Comparison of ENCODE assay signal across 20 cellular contexts in the genomic region with DNA sequence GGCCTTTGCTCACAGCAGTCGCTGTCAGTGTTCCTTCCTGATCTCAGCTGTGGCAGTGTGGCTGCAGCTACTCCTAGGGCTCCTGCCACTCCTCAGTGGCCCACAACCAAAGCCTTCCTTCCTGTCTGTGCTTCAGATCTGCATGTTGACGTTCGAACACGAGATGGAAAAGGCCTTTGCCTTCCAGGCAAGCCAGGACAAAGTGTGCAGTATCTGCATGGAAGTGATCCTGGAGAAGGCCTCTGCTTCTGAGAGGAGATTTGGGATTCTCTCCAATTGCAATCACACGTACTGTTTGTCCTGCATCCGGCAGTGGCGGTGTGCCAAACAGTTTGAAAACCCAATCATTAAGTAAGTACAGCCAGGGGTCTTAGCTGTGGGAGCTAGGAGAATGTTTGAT. TPM values are rescaled to one million over a fixed set of nuclear protein-coding genes. Genes with fewer than 3 reads are reported as not detected.
DNase-seq lines count a peak whose midpoint lies in the region; ATAC-seq and TF ChIP-seq lines count a peak whose summit lies in the region.
"Had no signal": no experiment of that assay in that cellular context is flagged by ENCODE, and none has a peak within 500 bp of the region (broad histone marks: within the 10 kb centered on the region; RNA-seq: fewer than 3 reads in every experiment).

No MANE protein-coding gene starts in this region.

- DNase-seq in Right ventricle myocardium inferior (ENCODE audit: missing footprints) (no peak), cardiac septum (ENCODE audit: low spot score) (no peak), fibroblast of lung (ENCODE audit: low read depth in 2 of 2) (peak in 1 of 2 donors; percentile 46), right atrium auricular region (ENCODE audit: low spot score) (no peak), iPS-NIHi7 (ENCODE audit: extremely low spot score) (no peak), CD1c-positive myeloid dendritic cell (ENCODE audit: extremely low spot score) (no peak), amygdala (lab: John Stamatoyannopoulos, UW) (no peak), tibial artery (no peak)
- DNase-seq: 8988T; CD8-positive, alpha-beta memory T cell; DMS79; NCI-H1048; NCI-H1694; NCI-H345; NCI-H526; OCI-M1; SJCRH30 had no signal

- no peak overlapping the region for H2AFZ ChIP-seq in fibroblast of lung (ENCODE audit: low read length)

- no peak overlapping the region for H3K9ac ChIP-seq in fibroblast of lung (ENCODE audit: insufficient read depth, low read length)
- H3K9ac ChIP-seq: BLaER1 had no signal

- H3K27ac ChIP-seq in fibroblast of lung (ENCODE audit: insufficient read depth, low read length) (peak overlapping the region; percentile 18), right atrium auricular region (peak overlapping the region; percentile 63 to 81), tibial artery (no peak overlapping the region)
- H3K27ac ChIP-seq: BLaER1, SJCRH30 had no signal

- intact Hi-C loops in Right ventricle myocardium inferior (cut with DNase I) (no loop called here), cardiac septum (cut with DNase I) (no loop called here), tibial artery (cut with DNase I; ENCODE audit: low total_unique reads) (no loop called here)

- no peaks in the 10 kb centered on the region for H3K27me3 ChIP-seq in fibroblast of lung (ENCODE audit: control insufficient read depth, insufficient read depth, low read length)
- no peaks in the 10 kb centered on the region for H3K27me3 ChIP-seq in right atrium auricular region
- no peaks in the 10 kb centered on the region for H3K27me3 ChIP-seq in tibial artery
- H3K27me3 ChIP-seq: BLaER1, SJCRH30 had no signal

- no peaks in the 10 kb centered on the region for H4K20me1 ChIP-seq in fibroblast of lung (ENCODE audit: control insufficient read depth, extremely low read depth, insufficient read depth, low read length)

- TF ChIP-seq CTCF in fibroblast of lung (conservative IDR thresholded peaks at IDR 0.05 in 1 of 2, IDR thresholded peaks at IDR 0.05 in 1 of 2; ENCODE audit: low read depth in 1 of 2, low read length in 2 of 2) (no peak), right atrium auricular region (IDR thresholded peaks at IDR 0.05) (no peak), tibial artery (IDR thresholded peaks at IDR 0.05) (no peak)

- ATAC-seq in Right ventricle myocardium inferior, result peak; percentile 75

- no peak overlapping the region for H3K4me2 ChIP-seq in fibroblast of lung (ENCODE audit: extremely low read depth, insufficient read depth, low read length)
- H3K4me2 ChIP-seq: BLaER1 had no signal

- H3K4me3 ChIP-seq in fibroblast of lung (replicated peaks in 1 of 4; ENCODE audit: control extremely low read depth in 1 of 4, insufficient read depth in 1 of 4, low read depth in 3 of 4, low read length in 4 of 4), result no peak overlapping the region
- H3K4me3 ChIP-seq in right atrium auricular region, result no peak overlapping the region
- H3K4me3 ChIP-seq in tibial artery, result no peak overlapping the region
- H3K4me3 ChIP-seq: BLaER1, HAP-1, SJCRH30 had no signal

- peaks cover 5% of the 10 kb centered on the region for H3K79me2 ChIP-seq in fibroblast of lung (ENCODE audit: control insufficient read depth, insufficient read depth, low read length)

- no peaks in the 10 kb centered on the region for H3K9me3 ChIP-seq in fibroblast of lung (ENCODE audit: control insufficient read depth, insufficient read depth, low read depth, low read length)
- no peaks in the 10 kb centered on the region for H3K9me3 ChIP-seq in right atrium auricular region
- H3K9me3 ChIP-seq in tibial artery, result no peaks in the 10 kb centered on the region
- H3K9me3 ChIP-seq: HAP-1, SJCRH30 had no signal

- peaks cover 29% of the 10 kb centered on the region for H3K36me3 ChIP-seq in fibroblast of lung (ENCODE audit: control insufficient read depth, insufficient read depth, low read length)
- H3K36me3 ChIP-seq in right atrium auricular region, result peaks cover 98% of the 10 kb centered on the region
- H3K36me3 ChIP-seq in tibial artery, result peaks cover 79 to 100% (median 99%) of the 10 kb centered on the region in 3 donors

- H3K4me1 ChIP-seq in fibroblast of lung (ENCODE audit: control insufficient read depth, extremely low read depth, insufficient read depth, low read length), result peaks cover 9% of the 10 kb centered on the region
- H3K4me1 ChIP-seq in right atrium auricular region, result peaks cover 0 to 26% of the 10 kb centered on the region in 2 donors
- no peaks in the 10 kb centered on the region for H3K4me1 ChIP-seq in tibial artery
- H3K4me1 ChIP-seq: HAP-1, SJCRH30 had no signal

RNA-seq across cellular contexts. Expression of a gene that starts 17.8 kb away (rescaled TPM):
- total RNA-seq in Right ventricle myocardium inferior (31.0 TPM), cardiac septum (27.9 TPM), fibroblast of lung (28.8 and 37.7 TPM in 2 replicates), right atrium auricular region (10 to 100 TPM; 24.7 to 30.5 TPM)
- polyA plus RNA-seq in fibroblast of lung, result 36.6 and 48.1 TPM in 2 replicates
- 26.7 and 31.7 TPM in 2 replicates for polyA plus RNA-seq in fibroblast of lung (2012)
- 25.1 and 46.9 TPM in 2 replicates for polyA minus RNA-seq in fibroblast of lung (ENCODE audit: low replicate concordance)

RNA-seq across cellular contexts. Expression of a gene that starts 29.4 kb away (rescaled TPM):
- total RNA-seq in Right ventricle myocardium inferior (not detected), cardiac septum (0.48 TPM), fibroblast of lung (not detected in 2 replicates), right atrium auricular region (not detected)
- polyA plus RNA-seq in fibroblast of lung, result not detected in 2 replicates
- polyA plus RNA-seq in fibroblast of lung (2012), result not detected in 2 replicates
- not detected in 2 replicates for polyA minus RNA-seq in fibroblast of lung (ENCODE audit: low replicate concordance)
- total RNA-seq: CD8-positive, alpha-beta memory T cell; RPMI7951; SJCRH30 had no signal
- polyA plus RNA-seq: CD8-positive, alpha-beta memory T cell had no signal

Comparison
In these comparisons a context has a peak if more than half of its experiments do, and no peak if none do; other contexts are left out.
1. H3K27ac ChIP-seq: peak in fibroblast of lung (single experiment) and right atrium auricular region (2 of 2); none in tibial artery (0 of 2).